Comparison of ENCODE assay signal across 8 cellular contexts in the genomic region with DNA sequence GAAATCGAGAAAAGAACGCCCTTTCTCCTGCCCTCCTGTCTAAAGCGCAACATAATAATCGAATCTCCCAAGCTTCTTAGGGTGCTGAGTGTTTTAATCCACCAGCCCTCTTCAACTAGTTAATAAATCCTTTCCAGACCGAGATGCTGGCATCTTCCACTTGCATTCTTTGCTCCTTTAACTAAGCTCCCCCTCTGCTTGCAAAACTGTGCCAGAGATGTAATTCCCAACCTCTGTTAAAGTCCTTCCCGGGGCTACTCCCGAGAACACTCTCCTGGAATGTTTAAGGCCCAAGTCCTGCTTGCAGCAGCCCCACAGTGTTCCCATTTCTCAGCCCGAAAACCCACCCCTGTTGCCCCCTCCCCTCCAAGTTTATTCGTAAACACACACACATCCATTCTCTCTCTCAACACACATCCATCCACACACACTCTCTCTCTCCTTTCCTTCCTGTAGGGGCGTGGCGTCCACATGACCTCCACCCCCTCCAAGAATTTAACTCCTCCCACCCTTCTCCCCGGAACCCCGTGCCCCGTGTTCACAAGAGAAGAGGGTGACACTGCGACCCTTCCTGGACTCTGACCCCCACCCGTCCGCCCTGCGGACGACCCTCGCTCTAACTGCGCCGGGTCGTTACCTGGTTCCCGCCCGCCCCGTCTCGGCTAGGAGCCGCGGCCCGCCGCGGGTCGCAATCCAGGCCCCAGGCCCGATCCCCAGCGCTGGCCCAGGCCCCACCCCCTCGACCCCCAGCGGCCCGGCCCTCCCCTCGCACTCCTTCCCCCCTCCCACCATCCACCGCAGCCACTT. TPM values are rescaled to one million over a fixed set of nuclear protein-coding genes. Genes with fewer than 3 reads are reported as not detected.
DNase-seq lines count a peak whose midpoint lies in the region; TF ChIP-seq lines count a peak whose summit lies in the region.

No MANE protein-coding gene starts in this region.

- in situ Hi-C loops in HAP-1 (cut with MboI; ENCODE audit: low sequenced_read_pairs): no loop called here

- no peak for TF ChIP-seq CTCF in Loucy (conservative IDR thresholded peaks at IDR 0.05; ENCODE audit: low read length)

- peak overlapping the region; percentile 77 for H3K4me3 Mint-ChIP-seq in activated naive CD4-positive, alpha-beta T cell treated with anti-CD3 and anti-CD28 coated beads, Interleukin-2, amount 10 ng/mL, durations not matched to agents 7 days and 5 days

- DNase-seq in GDM1 (lab: John Stamatoyannopoulos, UW): peak; percentile 79
- peak; percentile 89 to 96 for DNase-seq in HAP-1 (ENCODE audit: low spot score in 2 of 2)
- peak; percentile 92 for DNase-seq in activated naive CD4-positive, alpha-beta T cell treated with anti-CD3 and anti-CD28 coated beads, Interleukin-2, amount 10 ng/mL, durations not matched to agents 7 days and 5 days
- DNase-seq in germinal center (ENCODE audit: low spot score): peak; percentile 93
- DNase-seq in nucleus accumbens (lab: John Stamatoyannopoulos, UW): peak in 55 of 56 donors; percentile 46 to 98 (median 87)

- H3K27me3 ChIP-seq in HAP-1 (ENCODE audit: low read depth) (no peaks in the 10 kb centered on the region), Loucy (ENCODE audit: insufficient read depth, low read length, poor library complexity, severe bottlenecking) (no peaks in the 10 kb centered on the region)

- peak overlapping the region; percentile 87 for H3K9ac ChIP-seq in Loucy (ENCODE audit: low read depth, low read length, poor library complexity, severe bottlenecking)

- H3K4me1 ChIP-seq in HAP-1: peaks cover 46% of the 10 kb centered on the region
- H3K4me1 ChIP-seq in Loucy (ENCODE audit: insufficient read depth, low read length, poor library complexity, severe bottlenecking): peaks cover 32% of the 10 kb centered on the region

- no peaks in the 10 kb centered on the region for H4K20me1 ChIP-seq in Loucy (ENCODE audit: insufficient read depth, low read length, poor library complexity, severe bottlenecking)

- peak overlapping the region; percentile 97 for H3K27ac ChIP-seq in temporal lobe (ENCODE audit: low read depth, low read length)

- H3K9me3 Mint-ChIP-seq in activated naive CD4-positive, alpha-beta T cell treated with anti-CD3 and anti-CD28 coated beads, Interleukin-2, amount 10 ng/mL, durations not matched to agents 7 days and 5 days: no peaks in the 10 kb centered on the region

- no peak overlapping the region; the same call in 1 of the 2 replicates for H2AFZ ChIP-seq in Loucy (ENCODE audit: low read length)

- peaks cover 36% of the 10 kb centered on the region for H3K36me3 Mint-ChIP-seq in activated naive CD4-positive, alpha-beta T cell treated with anti-CD3 and anti-CD28 coated beads, Interleukin-2, amount 10 ng/mL, durations not matched to agents 7 days and 5 days

- CTCF ChIA-PET in activated naive CD4-positive, alpha-beta T cell treated with anti-CD3 and anti-CD28 coated beads, Interleukin-2, amount 10 ng/mL, durations not matched to agents 7 days and 5 days (lab: Charles Lee): interaction anchor here (1.0 kb wide), 1 partner anchor 10 kb away, joined by 3 read pairs; no protein-coding TSS in a partner anchor

- peaks cover 69% of the 10 kb centered on the region for H3K4me1 Mint-ChIP-seq in activated naive CD4-positive, alpha-beta T cell treated with anti-CD3 and anti-CD28 coated beads, Interleukin-2, amount 10 ng/mL, durations not matched to agents 7 days and 5 days

- peaks cover 49% of the 10 kb centered on the region for H3K79me2 ChIP-seq in Loucy (ENCODE audit: insufficient read depth, low read length)

- TF ChIP-seq POLR2A in Raji (IDR thresholded peaks at IDR 0.05; ENCODE audit: insufficient read depth, low read depth, low read length): peak; percentile 52

- peak overlapping the region; percentile 93 for H3K4me2 ChIP-seq in Loucy (ENCODE audit: low read depth, low read length, poor library complexity, severe bottlenecking)

- H3K9me3 ChIP-seq in HAP-1 (no peaks in the 10 kb centered on the region), Loucy (ENCODE audit: insufficient read depth, low read depth, low read length) (no peaks in the 10 kb centered on the region)

- H3K36me3 ChIP-seq in HAP-1 (replicated peaks): no peaks in the 10 kb centered on the region; the same call in 1 of the 2 replicates
- no peaks in the 10 kb centered on the region for H3K36me3 ChIP-seq in Loucy (ENCODE audit: insufficient read depth, low read length)

- peak overlapping the region; percentile 62 for H3K4me3 ChIP-seq in HAP-1
- peak overlapping the region; percentile 95 for H3K4me3 ChIP-seq in Loucy (ENCODE audit: low read length, poor library complexity, severe bottlenecking)

- no peaks in the 10 kb centered on the region for H3F3A ChIP-seq in Loucy (ENCODE audit: low read depth)

- peaks cover 4% of the 10 kb centered on the region for H3K27me3 Mint-ChIP-seq in activated naive CD4-positive, alpha-beta T cell treated with anti-CD3 and anti-CD28 coated beads, Interleukin-2, amount 10 ng/mL, durations not matched to agents 7 days and 5 days

- H3K27ac Mint-ChIP-seq in activated naive CD4-positive, alpha-beta T cell treated with anti-CD3 and anti-CD28 coated beads, Interleukin-2, amount 10 ng/mL, durations not matched to agents 7 days and 5 days: peak overlapping the region; percentile 100

- no peaks in the 10 kb centered on the region for H3K9me2 ChIP-seq in Loucy (replicated peaks; ENCODE audit: low read depth, low read length)

RNA-seq across cellular contexts. Expression of gene MGAT1, which starts 7.0 kb away (rescaled TPM):
- 21.4 TPM for total RNA-seq in temporal lobe

RNA-seq across cellular contexts. Expression of gene ZFP62, which starts 51.5 kb away (rescaled TPM):
- 46.7 TPM for total RNA-seq in temporal lobe

Comparison
In these comparisons a context has a peak if more than half of its experiments do, and no peak if none do; other contexts are left out.
1. Peak in every context shown above with its lines: DNase-seq, H3K4me3 ChIP-seq and H3K27ac ChIP-seq.